ENCODE assay signal across 2 cellular contexts in genomic region chr10:5021624-5022288, GRCh38. TPM values are rescaled to one million over a fixed set of nuclear protein-coding genes. Genes with fewer than 3 reads are reported as not detected.
"Had no signal": no experiment of that assay in that cellular context is flagged by ENCODE, and none has a peak within 500 bp of the region (broad histone marks: within the 10 kb centered on the region; RNA-seq: fewer than 3 reads in every experiment).

No MANE protein-coding gene starts in this region.

RNA-seq across cellular contexts. Expression of gene AKR1C2, which starts 18.1 kb away (rescaled TPM):
- polyA plus RNA-seq: immature natural killer cell; naive thymus-derived CD4-positive, alpha-beta T cell had no signal

RNA-seq across cellular contexts. Expression of gene AKR1C1, which starts 58.5 kb away (rescaled TPM):
- polyA plus RNA-seq: immature natural killer cell; naive thymus-derived CD4-positive, alpha-beta T cell had no signal
